Comparison of ENCODE assay signal across 13 cellular contexts in the genomic region with DNA sequence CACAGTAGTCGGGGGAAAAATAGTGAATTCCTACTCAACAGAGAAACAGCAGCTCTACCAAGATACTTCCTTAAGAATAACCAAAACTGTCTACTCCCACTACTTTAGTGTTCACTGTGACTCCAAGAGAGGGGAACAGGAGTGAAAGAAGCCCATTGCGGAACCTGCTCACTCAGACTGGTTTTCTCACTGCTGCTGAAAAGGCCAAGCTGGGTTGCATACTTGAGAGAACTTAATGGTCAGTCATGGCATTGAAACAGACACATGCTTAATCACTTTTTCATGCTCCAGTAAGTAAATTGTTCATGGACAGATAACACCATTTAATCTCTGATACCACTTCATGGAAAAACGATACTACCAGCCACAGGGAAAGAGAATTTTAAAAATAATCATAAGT. TPM values are rescaled to one million over a fixed set of nuclear protein-coding genes. Genes with fewer than 3 reads are reported as not detected.
DNase-seq lines count a peak whose midpoint lies in the region; ATAC-seq and TF ChIP-seq lines count a peak whose summit lies in the region.
"Had no signal": no experiment of that assay in that cellular context is flagged by ENCODE, and none has a peak within 500 bp of the region (broad histone marks: within the 10 kb centered on the region; RNA-seq: fewer than 3 reads in every experiment).

No MANE protein-coding gene starts in this region.

- H3K9me3 ChIP-seq in SK-N-SH, result no peaks in the 10 kb centered on the region
- H3K9me3 ChIP-seq in muscle layer of duodenum (ENCODE audit: control insufficient read depth in 1 of 2, low read length in 2 of 2), result no peaks in the 10 kb centered on the region

- no peak for TF ChIP-seq EP300 in SK-N-SH (IDR thresholded peaks at IDR 0.05; ENCODE audit: borderline replicate concordance in 1 of 2, low read depth in 1 of 2, low read length in 1 of 2)

- TF ChIP-seq RAD21 in SK-N-SH (IDR thresholded peaks at IDR 0.05; ENCODE audit: low read length), result no peak

- DNase-seq in SK-N-SH, result no peak
- peak; percentile 53 for DNase-seq in epithelial cell of proximal tubule (ENCODE audit: low read depth)
- DNase-seq in activated CD4-positive, alpha-beta T cell treated with anti-CD3 and anti-CD28 coated beads for 4 hours, result no peak
- DNase-seq: activated T-cell treated with anti-CD3 and anti-CD28 coated beads, Interleukin-2, amount 50 U/mL, for 4 hours; naive thymus-derived CD8-positive, alpha-beta T cell; NCI-H2029; stimulated activated naive CD8-positive, alpha-beta T cell treated with anti-CD3 and anti-CD28 coated beads, Interleukin-15, Interleukin-2, amounts not matched to agents 100 U/mL and 50 U/mL, for 24 hours had no signal

- H3K36me3 ChIP-seq in SK-N-SH (replicated peaks in 1 of 2; ENCODE audit: control insufficient read depth in 1 of 2, insufficient read depth in 2 of 2, low read length in 1 of 2), result no peaks in the 10 kb centered on the region
- no peaks in the 10 kb centered on the region for H3K36me3 ChIP-seq in muscle layer of duodenum (ENCODE audit: control insufficient read depth in 1 of 2, insufficient read depth in 2 of 2, low read length in 2 of 2)

- peaks cover 0 to 3% of the 10 kb centered on the region in 2 experiments; a peak in 1 of 4 replicates for H3K4me1 ChIP-seq in SK-N-SH (ENCODE audit: control insufficient read depth in 1 of 2, insufficient read depth in 2 of 2, low read depth in 1 of 2, low read length in 1 of 2)
- H3K4me1 ChIP-seq in muscle layer of duodenum (ENCODE audit: control insufficient read depth in 1 of 2, insufficient read depth in 2 of 2, low read length in 2 of 2), result peaks cover 0 to 8% of the 10 kb centered on the region in 2 donors

- CTCF ChIA-PET in SK-N-SH (lab: Yijun Ruan, JAX), result interaction anchor here (0.7 to 2.0 kb wide), 34 partner anchors 9 to 1211 kb away, joined by 3 to 18 read pairs (median 4); a partner anchor contains a TSS

- H3K9me2 ChIP-seq in SK-N-SH, result no peaks in the 10 kb centered on the region

- H3K9ac ChIP-seq in SK-N-SH, result no peak overlapping the region

- H3K4me2 ChIP-seq in SK-N-SH, result no peak overlapping the region

- POLR2A ChIA-PET in SK-N-SH (lab: Yijun Ruan, JAX), result no interaction called here

- ATAC-seq in SK-N-SH treated with all-trans-retinoic acid at 6 μM for 48 hours, result no peak
- no peak for ATAC-seq in GM18907 (IDR thresholded peaks at IDR 0.05; ENCODE audit: unreplicated experiment)
- no peak for ATAC-seq in GM21786 (IDR thresholded peaks at IDR 0.05; ENCODE audit: unreplicated experiment)
- ATAC-seq in GM18909 (IDR thresholded peaks at IDR 0.05; ENCODE audit: poor library complexity, unreplicated experiment), result no peak
- ATAC-seq: activated T-cell treated with anti-CD3 and anti-CD28 coated beads, Interleukin-2, amount 50 U/mL, for 4 hours; naive thymus-derived CD8-positive, alpha-beta T cell; stimulated activated naive CD8-positive, alpha-beta T cell treated with anti-CD3 and anti-CD28 coated beads, Interleukin-15, Interleukin-2, amounts not matched to agents 100 U/mL and 50 U/mL, for 24 hours had no signal

- H3K27ac ChIP-seq in SK-N-SH (ENCODE audit: low read depth in 2 of 2, low read length in 1 of 2), result no peak overlapping the region
- H3K27ac ChIP-seq in muscle layer of duodenum (ENCODE audit: low read length), result peak overlapping the region; percentile 43

- peak overlapping the region; percentile 7; the same call in 1 of the 2 replicates for H2AFZ ChIP-seq in SK-N-SH (ENCODE audit: low read depth)

- H3K27me3 ChIP-seq in SK-N-SH (ENCODE audit: insufficient read depth) (no peaks in the 10 kb centered on the region), muscle layer of duodenum (ENCODE audit: low read depth, low read length) (no peaks in the 10 kb centered on the region)

- H4K20me1 ChIP-seq in SK-N-SH (ENCODE audit: insufficient read depth), result no peaks in the 10 kb centered on the region

- no peaks in the 10 kb centered on the region for H3K79me2 ChIP-seq in SK-N-SH (ENCODE audit: insufficient read depth)

- TF ChIP-seq CTCF in SK-N-SH (IDR thresholded peaks at IDR 0.05) (no peak), epithelial cell of proximal tubule (conservative IDR thresholded peaks at IDR 0.05; ENCODE audit: low read depth, low read length) (no peak)

- WGBS in SK-N-SH (ENCODE audit: low lambda C conversion rate), result 81% methylated on average over 3 of the region's 3 CpGs

- H3K4me3 ChIP-seq in SK-N-SH (ENCODE audit: low read depth in 2 of 2, low read length in 1 of 2) (no peak overlapping the region), epithelial cell of proximal tubule (ENCODE audit: low read depth, low read length) (no peak overlapping the region), muscle layer of duodenum (ENCODE audit: low read depth in 1 of 2, low read length in 2 of 2) (no peak overlapping the region)

- no peaks in the 10 kb centered on the region for H3F3A ChIP-seq in SK-N-SH (replicated peaks; ENCODE audit: insufficient read depth)

TF ChIP-seq in SK-N-SH, 30 proteins besides CTCF, POLR2A, EP300 and RAD21 (continues in another document):
- TF ChIP-seq POLR2AphosphoS5 (IDR thresholded peaks at IDR 0.05; ENCODE audit: low read depth, low read length) (no peak), GABPA (IDR thresholded peaks at IDR 0.05; ENCODE audit: low read depth) (no peak), MXI1 (IDR thresholded peaks at IDR 0.05; ENCODE audit: low read depth, low read length) (no peak), NRF1 (IDR thresholded peaks at IDR 0.05; ENCODE audit: low read depth, low read length) (no peak), MEF2A (IDR thresholded peaks at IDR 0.05; ENCODE audit: borderline replicate concordance, low read depth) (no peak), RXRA (IDR thresholded peaks at IDR 0.05; ENCODE audit: borderline replicate concordance, low read depth) (no peak)
- TF ChIP-seq, protein P1, sequence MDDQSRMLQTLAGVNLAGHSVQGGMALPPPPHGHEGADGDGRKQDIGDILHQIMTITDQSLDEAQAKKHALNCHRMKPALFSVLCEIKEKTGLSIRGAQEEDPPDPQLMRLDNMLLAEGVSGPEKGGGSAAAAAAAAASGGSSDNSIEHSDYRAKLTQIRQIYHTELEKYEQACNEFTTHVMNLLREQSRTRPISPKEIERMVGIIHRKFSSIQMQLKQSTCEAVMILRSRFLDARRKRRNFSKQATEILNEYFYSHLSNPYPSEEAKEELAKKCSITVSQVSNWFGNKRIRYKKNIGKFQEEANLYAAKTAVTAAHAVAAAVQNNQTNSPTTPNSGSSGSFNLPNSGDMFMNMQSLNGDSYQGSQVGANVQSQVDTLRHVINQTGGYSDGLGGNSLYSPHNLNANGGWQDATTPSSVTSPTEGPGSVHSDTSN (IDR thresholded peaks at IDR 0.05), result no peak
- TF ChIP-seq, protein P2, sequence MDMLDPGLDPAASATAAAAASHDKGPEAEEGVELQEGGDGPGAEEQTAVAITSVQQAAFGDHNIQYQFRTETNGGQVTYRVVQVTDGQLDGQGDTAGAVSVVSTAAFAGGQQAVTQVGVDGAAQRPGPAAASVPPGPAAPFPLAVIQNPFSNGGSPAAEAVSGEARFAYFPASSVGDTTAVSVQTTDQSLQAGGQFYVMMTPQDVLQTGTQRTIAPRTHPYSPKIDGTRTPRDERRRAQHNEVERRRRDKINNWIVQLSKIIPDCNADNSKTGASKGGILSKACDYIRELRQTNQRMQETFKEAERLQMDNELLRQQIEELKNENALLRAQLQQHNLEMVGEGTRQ (IDR thresholded peaks at IDR 0.05; ENCODE audit: borderline replicate concordance, low read depth, low read length), result no peak

TF ChIP-seq in SK-N-SH treated with all-trans-retinoic acid at 6 μM for 48 hours, 23 proteins besides CTCF, POLR2A, EP300 and RAD21 (continues in another document):
- TF ChIP-seq ARNTL (CRISPR knock-in tag; IDR thresholded peaks at IDR 0.05; ENCODE audit: borderline replicate concordance, low read depth) (no peak), ZC3H10 (CRISPR knock-in tag; IDR thresholded peaks at IDR 0.05) (no peak), GLIS3 (CRISPR knock-in tag; IDR thresholded peaks at IDR 0.05) (no peak), TOX (CRISPR knock-in tag; IDR thresholded peaks at IDR 0.05; ENCODE audit: borderline replicate concordance) (no peak), ESRRG (CRISPR knock-in tag; IDR thresholded peaks at IDR 0.05) (no peak), SNAI2 (CRISPR knock-in tag; IDR thresholded peaks at IDR 0.05) (no peak)
- TF ChIP-seq, protein P3, sequence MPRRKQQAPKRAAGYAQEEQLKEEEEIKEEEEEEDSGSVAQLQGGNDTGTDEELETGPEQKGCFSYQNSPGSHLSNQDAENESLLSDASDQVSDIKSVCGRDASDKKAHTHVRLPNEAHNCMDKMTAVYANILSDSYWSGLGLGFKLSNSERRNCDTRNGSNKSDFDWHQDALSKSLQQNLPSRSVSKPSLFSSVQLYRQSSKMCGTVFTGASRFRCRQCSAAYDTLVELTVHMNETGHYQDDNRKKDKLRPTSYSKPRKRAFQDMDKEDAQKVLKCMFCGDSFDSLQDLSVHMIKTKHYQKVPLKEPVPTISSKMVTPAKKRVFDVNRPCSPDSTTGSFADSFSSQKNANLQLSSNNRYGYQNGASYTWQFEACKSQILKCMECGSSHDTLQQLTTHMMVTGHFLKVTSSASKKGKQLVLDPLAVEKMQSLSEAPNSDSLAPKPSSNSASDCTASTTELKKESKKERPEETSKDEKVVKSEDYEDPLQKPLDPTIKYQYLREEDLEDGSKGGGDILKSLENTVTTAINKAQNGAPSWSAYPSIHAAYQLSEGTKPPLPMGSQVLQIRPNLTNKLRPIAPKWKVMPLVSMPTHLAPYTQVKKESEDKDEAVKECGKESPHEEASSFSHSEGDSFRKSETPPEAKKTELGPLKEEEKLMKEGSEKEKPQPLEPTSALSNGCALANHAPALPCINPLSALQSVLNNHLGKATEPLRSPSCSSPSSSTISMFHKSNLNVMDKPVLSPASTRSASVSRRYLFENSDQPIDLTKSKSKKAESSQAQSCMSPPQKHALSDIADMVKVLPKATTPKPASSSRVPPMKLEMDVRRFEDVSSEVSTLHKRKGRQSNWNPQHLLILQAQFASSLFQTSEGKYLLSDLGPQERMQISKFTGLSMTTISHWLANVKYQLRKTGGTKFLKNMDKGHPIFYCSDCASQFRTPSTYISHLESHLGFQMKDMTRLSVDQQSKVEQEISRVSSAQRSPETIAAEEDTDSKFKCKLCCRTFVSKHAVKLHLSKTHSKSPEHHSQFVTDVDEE (CRISPR knock-in tag; IDR thresholded peaks at IDR 0.05), result no peak

RNA-seq across cellular contexts. Expression of a gene that starts 35.7 kb away (rescaled TPM):
- 3.2 and 4.6 TPM in 2 replicates for polyA plus RNA-seq in SK-N-SH (2012; rRNA removed)
- 4.1 and 4.4 TPM in 2 replicates for polyA plus RNA-seq in SK-N-SH (2012; cell fraction: cytosol; rRNA removed)
- 1.2 and 2.9 TPM in 2 replicates for polyA plus RNA-seq in SK-N-SH (2012; cell fraction: nucleus; rRNA removed)
- total RNA-seq in epithelial cell of proximal tubule, result 4.8 and 10.6 TPM in 2 replicates
- total RNA-seq: A673 had no signal
- polyA plus RNA-seq: naive thymus-derived CD8-positive, alpha-beta T cell had no signal
